1 cellular context compared by ENCODE assay signal in the genomic region with DNA sequence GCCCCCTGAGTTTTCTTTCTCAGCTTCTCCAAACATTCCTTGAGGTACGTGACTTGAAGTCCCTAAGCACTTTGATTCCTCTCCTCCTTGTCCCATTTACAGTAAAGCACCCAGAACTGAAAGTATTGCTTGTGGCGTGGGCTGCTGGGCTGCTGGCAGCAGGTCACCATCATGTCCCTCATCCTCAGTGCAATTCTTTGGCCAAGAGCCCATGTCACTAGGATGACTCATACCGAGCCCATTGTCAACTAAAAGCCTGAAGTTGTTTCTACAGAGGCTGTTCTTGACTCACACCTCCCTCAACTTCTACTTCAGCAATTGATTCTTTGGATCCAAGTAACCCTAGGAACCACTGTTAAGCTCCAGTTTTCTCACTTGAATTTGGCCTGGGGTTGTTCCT.
A peak's percentile ranks its signal among the peaks of the same experiment; 100 is the strongest.
TF ChIP-seq lines count a peak whose summit lies in the region.

No MANE protein-coding gene starts in this region.

TF ChIP-seq in IMR-90, 13 proteins besides CTCF, POLR2A, EP300 and RAD21:
- no peak for TF ChIP-seq NFE2L2 (IDR thresholded peaks at IDR 0.05; ENCODE audit: low read depth, low read length)
- 0 out of 2 replicates have a peak, but pooled peaks have one; percentile 23 for TF ChIP-seq FOS (IDR thresholded peaks at IDR 0.05; ENCODE audit: low read depth, low read length)
